ENCODE assay signal across 7 cellular contexts in the genomic region with DNA sequence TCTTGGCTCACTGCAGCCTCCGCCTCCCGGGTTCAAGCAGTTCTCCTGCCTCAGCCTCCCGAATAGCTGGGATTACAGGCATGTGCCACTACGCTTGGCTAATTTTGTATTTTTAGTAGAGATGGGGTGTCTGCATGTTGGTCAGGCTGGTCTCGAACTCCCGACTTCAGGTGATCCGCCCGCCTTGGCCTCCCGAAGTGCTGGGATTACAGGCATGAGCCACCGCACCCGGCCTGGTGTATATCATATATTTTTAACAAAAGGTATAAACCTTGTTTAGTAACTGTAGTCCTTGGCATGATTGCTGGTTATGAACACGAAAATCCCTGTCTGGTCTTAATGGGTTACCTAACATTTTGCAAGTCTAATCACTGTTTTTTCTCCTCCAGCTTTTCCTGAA. TPM values are rescaled to one million over a fixed set of nuclear protein-coding genes. Genes with fewer than 3 reads are reported as not detected.
DNase-seq lines count a peak whose midpoint lies in the region; ATAC-seq and TF ChIP-seq lines count a peak whose summit lies in the region.
"Not testable (repeated sequence)": the region's sequence is repeated elsewhere in the genome, so short reads cannot be mapped to it uniquely, and the experiment has no call there.

No MANE protein-coding gene starts in this region.

- POLR2A ChIA-PET in CD4-positive, alpha-beta memory T cell (lab: Charles Lee; ENCODE audit: partially characterized antibody), result interaction anchor here (3.2 to 6.4 kb wide), 2 partner anchors 8 to 12 kb away, joined by 20 to 48 read pairs; a partner anchor contains a TSS

- H3K4me1 ChIP-seq in CD4-positive, alpha-beta memory T cell (ENCODE audit: insufficient read depth, low read length), result peaks cover 55% of the 10 kb centered on the region

- DNase-seq in CD4-positive, alpha-beta memory T cell; NB4 (ENCODE audit: low read depth); T-helper 2 cell treated with Interferon-gamma antibody and Interleukin-4, amounts not matched to agents 5 μg/mL and 100 μg/mL, for 36 hours (ENCODE audit: low spot score); activated T-cell treated with anti-CD3 and anti-CD28 coated beads, Interleukin-2, amount 50 U/mL, for 4 hours; activated naive CD8-positive, alpha-beta T cell treated with anti-CD3 and anti-CD28 coated beads, Interleukin-2, amount 50 U/mL, for 24 hours; mesothelial cell of epicardium (ENCODE audit: low spot score in 2 of 2, unreplicated experiment in 2 of 2); progenitor cell of endocrine pancreas (ENCODE audit: low spot score, unreplicated experiment): not testable (repeated sequence)

- not testable (repeated sequence) for ATAC-seq in activated T-cell treated with anti-CD3 and anti-CD28 coated beads, Interleukin-2, amount 50 U/mL, for 4 hours; activated naive CD8-positive, alpha-beta T cell treated with anti-CD3 and anti-CD28 coated beads, Interleukin-2, amount 50 U/mL, for 24 hours

- peak overlapping the region in 5 of 7 donors; percentile 43 to 78 (median 69) for H3K27ac Mint-ChIP-seq in CD4-positive, alpha-beta memory T cell
- H3K27ac Mint-ChIP-seq in T-helper 2 cell treated with Interferon-gamma antibody and Interleukin-4, amounts not matched to agents 5 μg/mL and 100 μg/mL, for 36 hours, result not testable (repeated sequence)
- peak overlapping the region; percentile 5 for H3K27ac Mint-ChIP-seq in activated naive CD8-positive, alpha-beta T cell treated with anti-CD3 and anti-CD28 coated beads, Interleukin-2, amount 50 U/mL, for 24 hours
- H3K27ac Mint-ChIP-seq in mesothelial cell of epicardium (peak overlapping the region; percentile 65), progenitor cell of endocrine pancreas (peak overlapping the region; percentile 69)

- H3K36me3 Mint-ChIP-seq in CD4-positive, alpha-beta memory T cell, result peaks cover 19 to 38% of the 10 kb centered on the region in 2 donors
- H3K36me3 Mint-ChIP-seq in T-helper 2 cell treated with Interferon-gamma antibody and Interleukin-4, amounts not matched to agents 5 μg/mL and 100 μg/mL, for 36 hours (ENCODE audit: low read depth), result peaks cover 34% of the 10 kb centered on the region
- H3K36me3 Mint-ChIP-seq in activated T-cell treated with anti-CD3 and anti-CD28 coated beads, Interleukin-2, amount 50 U/mL, for 4 hours (ENCODE audit: insufficient read depth), result peaks cover 22% of the 10 kb centered on the region
- H3K36me3 Mint-ChIP-seq in activated naive CD8-positive, alpha-beta T cell treated with anti-CD3 and anti-CD28 coated beads, Interleukin-2, amount 50 U/mL, for 24 hours (ENCODE audit: low read depth), result peaks cover 40% of the 10 kb centered on the region
- peaks cover 14% of the 10 kb centered on the region for H3K36me3 Mint-ChIP-seq in mesothelial cell of epicardium
- not testable (repeated sequence) for H3K36me3 Mint-ChIP-seq in progenitor cell of endocrine pancreas (ENCODE audit: insufficient read depth)

- TF ChIP-seq CTCF in NB4 (IDR thresholded peaks at IDR 0.05; ENCODE audit: low read depth, low read length); mesothelial cell of epicardium (IDR thresholded peaks at IDR 0.05; ENCODE audit: unreplicated experiment); progenitor cell of endocrine pancreas (IDR thresholded peaks at IDR 0.05; ENCODE audit: unreplicated experiment): not testable (repeated sequence)

- not testable (repeated sequence) for H3K27ac ChIP-seq in CD4-positive, alpha-beta memory T cell (ENCODE audit: low read depth, low read length)

- H3K27me3 Mint-ChIP-seq in CD4-positive, alpha-beta memory T cell; T-helper 2 cell treated with Interferon-gamma antibody and Interleukin-4, amounts not matched to agents 5 μg/mL and 100 μg/mL, for 36 hours (ENCODE audit: low read depth); activated T-cell treated with anti-CD3 and anti-CD28 coated beads, Interleukin-2, amount 50 U/mL, for 4 hours (ENCODE audit: low read depth); activated naive CD8-positive, alpha-beta T cell treated with anti-CD3 and anti-CD28 coated beads, Interleukin-2, amount 50 U/mL, for 24 hours; mesothelial cell of epicardium (ENCODE audit: low read depth); progenitor cell of endocrine pancreas: not testable (repeated sequence)

- not testable (repeated sequence) for H3K9me3 ChIP-seq in CD4-positive, alpha-beta memory T cell (ENCODE audit: control insufficient read depth in 1 of 2, low read length in 2 of 2)

- not testable (repeated sequence) for H3K27me3 ChIP-seq in CD4-positive, alpha-beta memory T cell (ENCODE audit: insufficient read depth, low read length)

- H3K4me3 ChIP-seq in CD4-positive, alpha-beta memory T cell (ENCODE audit: low read length in 2 of 2), result not testable (repeated sequence)
- peak overlapping the region; percentile 37 for H3K4me3 ChIP-seq in NB4 (ENCODE audit: low read depth, low read length)

- TF ChIP-seq POLR2A in NB4 (IDR thresholded peaks at IDR 0.05; ENCODE audit: extremely low read depth, insufficient read length), result not testable (repeated sequence)

- intact Hi-C loops in CD4-positive, alpha-beta memory T cell (cut with micrococcal nuclease), result loop anchor here (5.0 to 10.0 kb wide), 2 partner anchors 659 to 1351 kb away; a partner anchor contains a TSS

- CTCF ChIA-PET in CD4-positive, alpha-beta memory T cell (lab: Charles Lee; ENCODE audit: partially characterized antibody), result interaction anchor here (1.1 to 11.3 kb wide), 5 partner anchors 11 to 99 kb away, joined by 3 to 171 read pairs (median 64); a partner anchor contains a TSS

- peaks cover 27% of the 10 kb centered on the region for H3K36me3 ChIP-seq in CD4-positive, alpha-beta memory T cell (ENCODE audit: insufficient read depth, low read length)

- peak overlapping the region; percentile 48 to 75 (median 66) for H3K4me3 Mint-ChIP-seq in CD4-positive, alpha-beta memory T cell
- peak overlapping the region; percentile 51 for H3K4me3 Mint-ChIP-seq in T-helper 2 cell treated with Interferon-gamma antibody and Interleukin-4, amounts not matched to agents 5 μg/mL and 100 μg/mL, for 36 hours
- H3K4me3 Mint-ChIP-seq in activated T-cell treated with anti-CD3 and anti-CD28 coated beads, Interleukin-2, amount 50 U/mL, for 4 hours, result peak overlapping the region; percentile 41
- H3K4me3 Mint-ChIP-seq in activated naive CD8-positive, alpha-beta T cell treated with anti-CD3 and anti-CD28 coated beads, Interleukin-2, amount 50 U/mL, for 24 hours, result not testable (repeated sequence)
- peak overlapping the region; percentile 33 for H3K4me3 Mint-ChIP-seq in mesothelial cell of epicardium
- H3K4me3 Mint-ChIP-seq in progenitor cell of endocrine pancreas (ENCODE audit: low read depth), result peak overlapping the region; percentile 26

- H3K4me1 Mint-ChIP-seq in CD4-positive, alpha-beta memory T cell, result peaks cover 31 to 45% (median 38%) of the 10 kb centered on the region in 4 donors
- peaks cover 34% of the 10 kb centered on the region for H3K4me1 Mint-ChIP-seq in T-helper 2 cell treated with Interferon-gamma antibody and Interleukin-4, amounts not matched to agents 5 μg/mL and 100 μg/mL, for 36 hours (ENCODE audit: low read depth)
- peaks cover 39% of the 10 kb centered on the region for H3K4me1 Mint-ChIP-seq in activated T-cell treated with anti-CD3 and anti-CD28 coated beads, Interleukin-2, amount 50 U/mL, for 4 hours (ENCODE audit: low read depth)
- H3K4me1 Mint-ChIP-seq in activated naive CD8-positive, alpha-beta T cell treated with anti-CD3 and anti-CD28 coated beads, Interleukin-2, amount 50 U/mL, for 24 hours, result peaks cover 30% of the 10 kb centered on the region
- H3K4me1 Mint-ChIP-seq in mesothelial cell of epicardium, result peaks cover 26% of the 10 kb centered on the region
- not testable (repeated sequence) for H3K4me1 Mint-ChIP-seq in progenitor cell of endocrine pancreas (ENCODE audit: low read depth)

- H3K9me3 Mint-ChIP-seq in CD4-positive, alpha-beta memory T cell; T-helper 2 cell treated with Interferon-gamma antibody and Interleukin-4, amounts not matched to agents 5 μg/mL and 100 μg/mL, for 36 hours; activated T-cell treated with anti-CD3 and anti-CD28 coated beads, Interleukin-2, amount 50 U/mL, for 4 hours; activated naive CD8-positive, alpha-beta T cell treated with anti-CD3 and anti-CD28 coated beads, Interleukin-2, amount 50 U/mL, for 24 hours; mesothelial cell of epicardium; progenitor cell of endocrine pancreas (ENCODE audit: low read depth): not testable (repeated sequence)

RNA-seq across cellular contexts. Expression of a gene that starts 2.1 kb away (rescaled TPM):
- 10 to 100 TPM; 46.9 to 47.0 TPM for total RNA-seq in CD4-positive, alpha-beta memory T cell
- polyA plus RNA-seq in CD4-positive, alpha-beta memory T cell, result 10 to 100 TPM; 62.2 to 68.7 TPM
- total RNA-seq in activated T-cell treated with anti-CD3 and anti-CD28 coated beads, Interleukin-2, amount 50 U/mL, for 4 hours, result 10 to 100 TPM; 61.7 to 78.7 (median 70.2) TPM
- 37.5 to 41.0 TPM (median 40.1 TPM) in 3 replicates for total RNA-seq in mesothelial cell of epicardium
- total RNA-seq in progenitor cell of endocrine pancreas, result 38.2 and 38.6 TPM in 2 replicates

RNA-seq across cellular contexts. Expression of a gene that starts 11.2 kb away (rescaled TPM):
- total RNA-seq in CD4-positive, alpha-beta memory T cell, result 10 to 100 TPM; 18.4 to 20.2 TPM
- polyA plus RNA-seq in CD4-positive, alpha-beta memory T cell, result 1 to 10 TPM; 2.8 to 7.0 TPM
- 1 to 10 TPM; 2.0 to 3.2 (median 3.0) TPM for total RNA-seq in activated T-cell treated with anti-CD3 and anti-CD28 coated beads, Interleukin-2, amount 50 U/mL, for 4 hours
- total RNA-seq in mesothelial cell of epicardium (13.4 to 14.6 TPM (median 13.9 TPM) in 3 replicates), progenitor cell of endocrine pancreas (9.0 and 10.3 TPM in 2 replicates)
